Comparison of ENCODE assay signal across 26 cellular contexts in the genomic region with DNA sequence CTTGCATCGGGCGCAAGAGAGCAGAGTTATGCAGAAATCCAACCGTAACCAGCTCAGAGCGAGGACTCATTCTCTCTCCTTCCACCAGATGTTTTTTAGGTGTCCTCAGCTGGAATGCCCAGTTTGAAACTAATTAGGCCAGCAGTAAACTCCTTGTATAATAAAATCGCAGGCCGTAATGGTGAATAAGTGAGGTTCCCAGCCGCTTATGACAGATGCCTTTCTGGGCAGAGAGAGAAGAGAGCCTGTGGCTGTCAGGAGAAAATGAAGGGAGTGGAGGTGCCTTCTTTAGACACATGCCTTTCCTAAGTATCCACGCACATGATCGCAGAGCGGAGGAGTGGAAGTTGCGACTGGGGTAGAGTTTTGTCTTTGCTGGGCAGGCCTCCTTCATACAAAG. TPM values are rescaled to one million over a fixed set of nuclear protein-coding genes. Genes with fewer than 3 reads are reported as not detected.
DNase-seq lines count a peak whose midpoint lies in the region; ATAC-seq, FAIRE-seq and TF ChIP-seq lines count a peak whose summit lies in the region.
"Had no signal": no experiment of that assay in that cellular context is flagged by ENCODE, and none has a peak within 500 bp of the region (broad histone marks: within the 10 kb centered on the region; RNA-seq: fewer than 3 reads in every experiment).

No MANE protein-coding gene starts in this region.

- H3K27me3 ChIP-seq in hepatocyte (peaks cover 60% of the 10 kb centered on the region), prostate gland (replicated peaks; ENCODE audit: insufficient read depth) (no peaks in the 10 kb centered on the region)
- H3K27me3 ChIP-seq: ovary had no signal

- intact Hi-C loops in prostate gland (cut with DNase I): loop anchor here (5.0 to 10.0 kb wide), 2 partner anchors 40 to 227 kb away; no protein-coding TSS in a partner anchor

- no peak overlapping the region for H3K4me3 ChIP-seq in HEK293 (ENCODE audit: low read depth, low read length)
- H3K4me3 ChIP-seq in hepatocyte: no peak overlapping the region
- peak overlapping the region; percentile 77 to 83 for H3K4me3 ChIP-seq in prostate gland
- H3K4me3 ChIP-seq: lung, ovary, SK-N-MC, skin epidermis, transverse colon had no signal

- no peaks in the 10 kb centered on the region for H3K79me2 ChIP-seq in hepatocyte

- POLR2A ChIA-PET in HEK293 (lab: Yijun Ruan, JAX): interaction anchor here (0.6 kb wide), 1 partner anchor 123 kb away, joined by 3 read pairs; no protein-coding TSS in a partner anchor

- CTCF ChIA-PET in HEK293 (lab: Yijun Ruan, JAX): no interaction called here

- H3K9me2 ChIP-seq in hepatocyte (replicated peaks; ENCODE audit: insufficient read depth): no peaks in the 10 kb centered on the region

- ATAC-seq in HG03175 (IDR thresholded peaks at IDR 0.05; ENCODE audit: unreplicated experiment): no peak
- ATAC-seq: stimulated activated naive CD8-positive, alpha-beta T cell treated with anti-CD3 and anti-CD28 coated beads, Interleukin-15, Interleukin-2, amounts not matched to agents 100 U/mL and 50 U/mL, for 24 hours had no signal

- no peak overlapping the region for H2AFZ ChIP-seq in hepatocyte

- peak; percentile 58 to 76 for DNase-seq in NCI-H524 (lab: John Stamatoyannopoulos, UW)
- no peak for DNase-seq in hepatocyte (ENCODE audit: low spot score)
- no peak for DNase-seq in prostate gland (ENCODE audit: low spot score)
- no peak for DNase-seq in urothelium cell line (ENCODE audit: low spot score)
- no peak for DNase-seq in NCI-H774 (lab: John Stamatoyannopoulos, UW)
- DNase-seq: activated B cell treated with CpG ODN at 0.5 μM for 24 hours; activated CD4-positive, alpha-beta T cell treated with anti-CD3 and anti-CD28 coated beads, Interleukin-2, amount 50 U/mL, for 48 hours; activated gamma-delta T cell; activated T-cell treated with anti-CD3 and anti-CD28 coated beads for 4 hours; brain microvascular endothelial cell; CD8-positive, alpha-beta memory T cell; cortex of kidney; foreskin fibroblast; HCEC 1CT; NCI-H1105; NCI-H2107; ovary; stimulated activated naive CD8-positive, alpha-beta T cell treated with anti-CD3 and anti-CD28 coated beads, Interleukin-15, Interleukin-2, amounts not matched to agents 100 U/mL and 50 U/mL, for 24 hours; transverse colon had no signal

- TF ChIP-seq CTCF in HEK293 (tag by site-specific recombination; IDR thresholded peaks at IDR 0.05) (no peak), hepatocyte (IDR thresholded peaks at IDR 0.05; ENCODE audit: poor library complexity) (no peak), prostate gland (IDR thresholded peaks at IDR 0.05) (no peak)

- H3K9me3 ChIP-seq in HEK293 (ENCODE audit: control insufficient read depth, insufficient read depth, low read depth, low read length): no peaks in the 10 kb centered on the region
- H3K9me3 ChIP-seq in hepatocyte (ENCODE audit: low read depth): no peaks in the 10 kb centered on the region
- H3K9me3 ChIP-seq in prostate gland: no peaks in the 10 kb centered on the region
- H3K9me3 ChIP-seq: ovary, transverse colon had no signal

- TF ChIP-seq POLR2A in prostate gland (IDR thresholded peaks at IDR 0.05): no peak

- H3K36me3 ChIP-seq in HEK293 (ENCODE audit: control insufficient read depth in 2 of 2, insufficient read depth in 1 of 2, low read length in 2 of 2) (no peaks in the 10 kb centered on the region), hepatocyte (replicated peaks; ENCODE audit: insufficient read depth, low read depth) (no peaks in the 10 kb centered on the region), prostate gland (no peaks in the 10 kb centered on the region)
- H3K36me3 ChIP-seq: brain microvascular endothelial cell, ovary, transverse colon had no signal

- no peak overlapping the region for H3K27ac ChIP-seq in HEK293 (ENCODE audit: extremely low read depth, low read depth, low read length)
- no peak overlapping the region for H3K27ac ChIP-seq in hepatocyte
- peak overlapping the region; percentile 91 to 93 for H3K27ac ChIP-seq in prostate gland
- H3K27ac ChIP-seq: brain microvascular endothelial cell, ovary, SK-N-MC, skin epidermis had no signal

- 61% methylated on average over 11 of the region's 11 CpGs for WGBS in hepatocyte (ENCODE audit: low lambda C conversion rate, missing lambda C conversion rate)
- WGBS in prostate gland: 59% methylated on average over 11 of the region's 11 CpGs

- FAIRE-seq in urothelium cell line (lab: Jason Lieb, UNC): no peak
- FAIRE-seq: endometrium had no signal

- H3K4me2 ChIP-seq in hepatocyte: peak overlapping the region; percentile 83

- no peaks in the 10 kb centered on the region for H4K20me1 ChIP-seq in hepatocyte (ENCODE audit: insufficient read depth, poor library complexity, severe bottlenecking)

- H3K4me1 ChIP-seq in HEK293 (ENCODE audit: control insufficient read depth, insufficient read depth, low read length) (no peaks in the 10 kb centered on the region; the same call in 1 of the 2 replicates), hepatocyte (ENCODE audit: insufficient read depth) (peaks cover 3% of the 10 kb centered on the region), prostate gland (replicated peaks) (no peaks in the 10 kb centered on the region)

TF ChIP-seq in HEK293, 187 proteins besides CTCF, POLR2A, EP300 and RAD21:
- TF ChIP-seq ZIC2 (tag by site-specific recombination; IDR thresholded peaks at IDR 0.05): peak; percentile 38
- TF ChIP-seq, protein P1, sequence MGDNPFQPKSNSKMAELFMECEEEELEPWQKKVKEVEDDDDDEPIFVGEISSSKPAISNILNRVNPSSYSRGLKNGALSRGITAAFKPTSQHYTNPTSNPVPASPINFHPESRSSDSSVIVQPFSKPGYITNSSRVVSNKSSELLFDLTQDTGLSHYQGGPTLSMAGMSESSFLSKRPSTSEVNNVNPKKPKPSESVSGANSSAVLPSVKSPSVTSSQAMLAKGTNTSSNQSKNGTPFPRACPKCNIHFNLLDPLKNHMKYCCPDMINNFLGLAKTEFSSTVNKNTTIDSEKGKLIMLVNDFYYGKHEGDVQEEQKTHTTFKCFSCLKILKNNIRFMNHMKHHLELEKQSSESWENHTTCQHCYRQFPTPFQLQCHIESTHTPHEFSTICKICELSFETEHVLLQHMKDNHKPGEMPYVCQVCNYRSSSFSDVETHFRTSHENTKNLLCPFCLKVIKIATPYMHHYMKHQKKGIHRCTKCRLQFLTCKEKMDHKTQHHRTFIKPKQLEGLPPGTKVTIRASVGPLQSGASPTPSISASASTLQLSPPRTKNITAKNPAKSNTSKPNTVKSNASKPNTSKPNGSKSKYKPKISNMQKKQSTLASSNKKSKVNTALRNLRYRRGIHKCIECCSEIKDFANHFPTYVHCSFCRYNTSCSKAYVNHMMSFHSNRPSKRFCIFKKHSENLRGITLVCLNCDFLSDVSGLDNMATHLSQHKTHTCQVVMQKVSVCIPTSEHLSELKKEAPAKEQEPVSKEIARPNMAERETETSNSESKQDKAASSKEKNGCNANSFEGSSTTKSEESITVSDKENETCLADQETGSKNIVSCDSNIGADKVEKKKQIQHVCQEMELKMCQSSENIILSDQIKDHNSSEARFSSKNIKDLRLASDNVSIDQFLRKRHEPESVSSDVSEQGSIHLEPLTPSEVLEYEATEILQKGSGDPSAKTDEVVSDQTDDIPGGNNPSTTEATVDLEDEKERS (tag by site-specific recombination; IDR thresholded peaks at IDR 0.05): no peak
- TF ChIP-seq ZNF473 (tag by site-specific recombination; IDR thresholded peaks at IDR 0.05): no peak

RNA-seq across cellular contexts. Expression of a gene that starts 2.8 kb away (rescaled TPM):
- total RNA-seq in hepatocyte: 1.4 and 1.8 TPM in 2 replicates
- polyA plus RNA-seq in hepatocyte: 1.4 and 2.0 TPM in 2 replicates
- 10 to 100 TPM; 30.0 to 31.0 TPM for total RNA-seq in prostate gland
- total RNA-seq: CD8-positive, alpha-beta memory T cell; HT1080 had no signal
- polyA plus RNA-seq: CD8-positive, alpha-beta memory T cell had no signal

Comparison
In these comparisons a context has a peak if more than half of its experiments do, and no peak if none do; other contexts are left out.
1. H3K27ac ChIP-seq: peak in prostate gland (2 of 2); none in HEK293 (single experiment) and hepatocyte (single experiment).
2. H3K4me3 ChIP-seq: peak in prostate gland (2 of 2); none in HEK293 (single experiment) and hepatocyte (single experiment).
3. DNase-seq: peak in NCI-H524 (2 of 2); none in hepatocyte (single experiment), prostate gland (single experiment), urothelium cell line (single experiment) and NCI-H774 (single experiment).
4. RNA of a gene that starts 2.8 kb away (total RNA-seq): 30.0 to 31.0 TPM in prostate gland; 1.4 to 1.8 TPM in hepatocyte; every median in the first group is over 10 times any median in the second.